ENCODE assay signal across 17 cellular contexts in the genomic region with DNA sequence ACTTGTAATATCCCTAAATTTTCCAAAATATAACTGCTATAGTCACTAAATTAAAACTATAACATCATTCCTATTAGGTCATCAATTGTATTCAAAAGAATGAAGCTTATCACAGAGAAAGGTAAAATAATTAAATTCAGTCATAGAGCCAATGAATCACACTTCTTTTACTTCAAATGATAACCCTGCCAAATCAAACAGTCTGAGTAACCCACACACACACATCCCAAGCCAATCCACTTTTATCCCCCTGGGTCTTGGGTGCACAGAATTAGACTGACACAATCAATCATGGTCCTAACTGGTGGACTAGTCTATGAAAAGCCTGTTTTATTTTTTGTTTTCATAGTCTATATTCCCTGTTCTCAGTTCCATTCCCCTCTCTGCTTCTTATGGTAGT. TPM values are rescaled to one million over a fixed set of nuclear protein-coding genes. Genes with fewer than 3 reads are reported as not detected.
DNase-seq lines count a peak whose midpoint lies in the region; ATAC-seq and TF ChIP-seq lines count a peak whose summit lies in the region.
"Had no signal": no experiment of that assay in that cellular context is flagged by ENCODE, and none has a peak within 500 bp of the region (broad histone marks: within the 10 kb centered on the region; RNA-seq: fewer than 3 reads in every experiment).

No MANE protein-coding gene starts in this region.

- no peak for ATAC-seq in Right ventricle myocardium superior (ENCODE audit: poor library complexity)
- no peak for ATAC-seq in GM21619 (IDR thresholded peaks at IDR 0.05; ENCODE audit: unreplicated experiment)
- ATAC-seq: SK-N-SH treated with all-trans-retinoic acid at 6 μM for 48 hours had no signal

- peak overlapping the region; percentile 78 for H3K27ac ChIP-seq in left ventricle myocardium inferior (replicated peaks)

- H3K9me3 ChIP-seq in left ventricle myocardium inferior (replicated peaks): no peaks in the 10 kb centered on the region

- TF ChIP-seq CTCF in left ventricle myocardium inferior (IDR thresholded peaks at IDR 0.05; ENCODE audit: borderline replicate concordance) (no peak), astrocyte of the cerebellum (IDR thresholded peaks at IDR 0.05; ENCODE audit: low read depth, low read length, missing control alignments) (no peak)

- H3K27me3 ChIP-seq in left ventricle myocardium inferior (ENCODE audit: low read depth): no peaks in the 10 kb centered on the region

- no peak for DNase-seq in left ventricle myocardium inferior
- DNase-seq in Right ventricle myocardium superior: no peak
- peak; percentile 0 for DNase-seq in astrocyte of the cerebellum (ENCODE audit: low read depth)
- peak; percentile 18 to 84 for DNase-seq in dermis microvascular lymphatic vessel endothelial cell (ENCODE audit: low read depth in 2 of 2)
- DNase-seq in ACHN: no peak
- DNase-seq in activated CD4-positive, alpha-beta T cell treated with anti-CD3 and anti-CD28 coated beads for 4 hours: no peak
- DNase-seq: DMS79, HFFc6, Karpas-422, MM.1S, NCI-H1048, NCI-H1417 treated with DMSO at 0.1 percent for 48 hours, NCI-H187, NCI-H2107 had no signal

- H3K36me3 ChIP-seq in left ventricle myocardium inferior: no peaks in the 10 kb centered on the region

- H3K4me3 ChIP-seq in left ventricle myocardium inferior (no peak overlapping the region), astrocyte of the cerebellum (ENCODE audit: low read depth, low read length) (no peak overlapping the region)

- intact Hi-C loops in left ventricle myocardium inferior (cut with micrococcal nuclease): no loop called here
- intact Hi-C loops in Right ventricle myocardium superior (cut with DNase I): no loop called here

- in situ Hi-C loops in astrocyte of the cerebellum (cut with HindIII; ENCODE audit: low sequenced_read_pairs): no loop called here
- in situ Hi-C loops in ACHN (cut with HindIII; ENCODE audit: low pct_ligation_motif_present, low pct_unique_long_range_greater_than_20kb, low sequenced_read_pairs): loop anchor here (25.0 kb wide), 1 partner anchor 117 kb away; no protein-coding TSS in a partner anchor

- H3K4me1 ChIP-seq in left ventricle myocardium inferior: peaks cover 56% of the 10 kb centered on the region

RNA-seq across cellular contexts. Expression of a gene that starts 25.6 kb away (rescaled TPM):
- total RNA-seq in left ventricle myocardium inferior (159 TPM), Right ventricle myocardium superior (129 TPM), dermis microvascular lymphatic vessel endothelial cell (0.13 TPM in 1 of 2 replicates, not detected in the other)
- total RNA-seq: B cell, HFFc6 had no signal

Comparison
In these comparisons a context has a peak if more than half of its experiments do, and no peak if none do; other contexts are left out.
1. DNase-seq: peak in astrocyte of the cerebellum (single experiment) and dermis microvascular lymphatic vessel endothelial cell (2 of 2); none in left ventricle myocardium inferior (single experiment), Right ventricle myocardium superior (single experiment), ACHN (single experiment) and activated CD4-positive, alpha-beta T cell treated with anti-CD3 and anti-CD28 coated beads for 4 hours (0 of 2).
2. RNA of a gene that starts 25.6 kb away (total RNA-seq): 159 TPM in left ventricle myocardium inferior (single experiment) and 129 TPM in Right ventricle myocardium superior (single experiment); 0.13 TPM in dermis microvascular lymphatic vessel endothelial cell; every median in the first group is over 100 times any median in the second.